In genomic region chr17:18617613-18618012, GRCh38 we compare ENCODE assay signal across 13 cellular contexts. TPM values are rescaled to one million over a fixed set of nuclear protein-coding genes. Genes with fewer than 3 reads are reported as not detected.
DNase-seq lines count a peak whose midpoint lies in the region; FAIRE-seq and TF ChIP-seq lines count a peak whose summit lies in the region.
"Not testable (repeated sequence)": the region's sequence is repeated elsewhere in the genome, so short reads cannot be mapped to it uniquely, and the experiment has no call there.
"Had no signal": no experiment of that assay in that cellular context is flagged by ENCODE, and none has a peak within 500 bp of the region (broad histone marks: within the 10 kb centered on the region; RNA-seq: fewer than 3 reads in every experiment).

No MANE protein-coding gene starts in this region.

- peak; percentile 98 for FAIRE-seq in endometrium (lab: Jason Lieb, UNC)

- H3K4me3 ChIP-seq in fibroblast of villous mesenchyme (ENCODE audit: low read depth, low read length), result not testable (repeated sequence)

- peak; percentile 22 for DNase-seq in fibroblast of villous mesenchyme (ENCODE audit: low read depth)

- TF ChIP-seq CTCF in fibroblast of villous mesenchyme (IDR thresholded peaks at IDR 0.05; ENCODE audit: insufficient read depth, low read depth, low read length), result not testable (repeated sequence)

RNA-seq across cellular contexts. Expression of gene TBC1D28, which starts 26.6 kb away (rescaled TPM):
- not detected in 2 replicates for total RNA-seq in fibroblast of villous mesenchyme
- total RNA-seq: A172; A673; B cell; Caco-2; Calu3; CD4-positive, alpha-beta memory T cell; CD4-positive, alpha-beta T cell; CD4-positive, CD25-positive, alpha-beta regulatory T cell; CD8-positive, alpha-beta memory T cell; CD8-positive, alpha-beta T cell; Daoy had no signal
